8 cellular contexts compared by ENCODE assay signal in genomic region chr13:99981115-99982020, GRCh38. TPM values are rescaled to one million over a fixed set of nuclear protein-coding genes. Genes with fewer than 3 reads are reported as not detected.
DNase-seq lines count a peak whose midpoint lies in the region; ATAC-seq and TF ChIP-seq lines count a peak whose summit lies in the region.

Gene ZIC2, plus strand, starts transcription at chr13:99981784. Its CDS starts 281 bp downstream, at chr13:99982065.

- no peak for TF ChIP-seq RAD21 in HCT116 (IDR thresholded peaks at IDR 0.05; ENCODE audit: low read depth)

- H3K4me3 Mint-ChIP-seq in CD14-positive monocyte, result peak within 1 kb of the TSS; percentile 62 to 74
- H3K4me3 Mint-ChIP-seq in chondrocyte (ENCODE audit: unreplicated experiment), result peak within 1 kb of the TSS; percentile 95

- BruUV-seq in HCT116 (replicated peaks; lab: Mats Ljungman, UMichigan), result no TSS peak

- H3K27ac ChIP-seq in HCT116 (ENCODE audit: low read depth, low read length) (peak within 1 kb of the TSS; percentile 100), Peyer's patch (no peak within 1 kb of the TSS), lower lobe of right lung (no peak within 1 kb of the TSS)

- H3K4me1 Mint-ChIP-seq in CD14-positive monocyte (peaks cover 41% of the 10 kb centered on the region), chondrocyte (ENCODE audit: low read depth) (peaks cover 32% of the 10 kb centered on the region)

- no peaks in the 10 kb centered on the region for H3K9me2 ChIP-seq in HCT116 (ENCODE audit: insufficient read depth)

- H3K36me3 Mint-ChIP-seq in CD14-positive monocyte (peaks cover 9 to 14% of the 10 kb centered on the region in 2 donors), chondrocyte (ENCODE audit: low read depth) (peaks cover 19% of the 10 kb centered on the region)

- H3K27me3 ChIP-seq in HCT116 (ENCODE audit: insufficient read depth, low read length), result no peaks in the 10 kb centered on the region
- peaks cover 3 to 96% of the 10 kb centered on the region in 2 donors for H3K27me3 ChIP-seq in Peyer's patch
- peaks cover 98% of the 10 kb centered on the region for H3K27me3 ChIP-seq in lower lobe of right lung (ENCODE audit: low read depth)

- ATAC-seq in HCT116 (peak; percentile 68), lower lobe of right lung (peak; percentile 25 to 33), HG02763 (IDR thresholded peaks at IDR 0.05; ENCODE audit: unreplicated experiment) (no peak)

- H3K27ac Mint-ChIP-seq in CD14-positive monocyte, result no peak within 1 kb of the TSS
- peak within 1 kb of the TSS; percentile 99 for H3K27ac Mint-ChIP-seq in chondrocyte (ENCODE audit: unreplicated experiment)

- H3K9me3 Mint-ChIP-seq in CD14-positive monocyte, result peaks cover 0 to 52% (median 29%) of the 10 kb centered on the region in 7 donors
- no peaks in the 10 kb centered on the region for H3K9me3 Mint-ChIP-seq in chondrocyte (ENCODE audit: low read depth)

- H3K79me2 ChIP-seq in HCT116 (ENCODE audit: insufficient read depth, low read length), result peaks cover 32% of the 10 kb centered on the region

- CTCF ChIA-PET in HCT116 (lab: Charles Lee), result interaction anchor here (1.0 to 1.6 kb wide), 3 partner anchors 11 to 254 kb away, joined by 3 to 5 read pairs (median 5); no protein-coding TSS in a partner anchor

- no peaks in the 10 kb centered on the region for H3K9me3 ChIP-seq in HCT116 (ENCODE audit: control insufficient read depth in 1 of 2, insufficient read depth in 1 of 2, low read depth in 1 of 2, low read length in 2 of 2)
- peaks cover 0 to 28% (median 0%) of the 10 kb centered on the region in 4 donors for H3K9me3 ChIP-seq in Peyer's patch
- no peaks in the 10 kb centered on the region for H3K9me3 ChIP-seq in lower lobe of right lung

- peaks cover 74 to 94% (median 80%) of the 10 kb centered on the region in 3 donors for H3K27me3 Mint-ChIP-seq in CD14-positive monocyte (ENCODE audit: low read depth in 3 of 3)
- H3K27me3 Mint-ChIP-seq in chondrocyte (ENCODE audit: low read depth), result no peaks in the 10 kb centered on the region

- H4K20me1 ChIP-seq in HCT116 (ENCODE audit: insufficient read depth), result no peaks in the 10 kb centered on the region

- peak within 1 kb of the TSS; percentile 86 for H3K9ac ChIP-seq in HCT116 (ENCODE audit: low read length)

- H3K4me3 ChIP-seq in HCT116 (replicated peaks in 1 of 2; ENCODE audit: low read depth in 1 of 2, low read length in 2 of 2), result peak within 1 kb of the TSS; percentile 85 to 96
- peak within 1 kb of the TSS; percentile 22 to 62 (median 52) for H3K4me3 ChIP-seq in Peyer's patch
- peak within 1 kb of the TSS; percentile 49 for H3K4me3 ChIP-seq in lower lobe of right lung

- H3K36me3 ChIP-seq in HCT116 (ENCODE audit: control insufficient read depth in 1 of 2, insufficient read depth in 2 of 2, low read length in 2 of 2) (peaks cover 0 to 3% of the 10 kb centered on the region in 2 experiments; a peak in 2 of 4 replicates), Peyer's patch (no peaks in the 10 kb centered on the region), lower lobe of right lung (no peaks in the 10 kb centered on the region)

- H3K4me1 ChIP-seq in HCT116 (ENCODE audit: control insufficient read depth in 1 of 2, insufficient read depth in 2 of 2, low read length in 2 of 2) (peaks cover 15 to 28% of the 10 kb centered on the region in 2 experiments), Peyer's patch (peaks cover 5 to 47% (median 19%) of the 10 kb centered on the region in 4 donors), lower lobe of right lung (peaks cover 37% of the 10 kb centered on the region)

- H3K4me2 ChIP-seq in HCT116 (ENCODE audit: low read length), result peak within 1 kb of the TSS; percentile 99

- no peak within 1 kb of the TSS for H2AFZ ChIP-seq in HCT116 (ENCODE audit: low read depth, low read length, poor library complexity, severe bottlenecking)

- DNase-seq in CD14-positive monocyte (ENCODE audit: low spot score) (no peak), HCT116 (ENCODE audit: low read depth, low spot score) (peak; percentile 73), Peyer's patch (peak in 1 of 3 donors; percentile 60), chondrocyte (ENCODE audit: low spot score) (peak; percentile 95), lower lobe of right lung (no peak), NK-92 (lab: John Stamatoyannopoulos, UW; ENCODE audit: unreplicated experiment) (no peak), GM13976 (ENCODE audit: low spot score) (no peak)

- in situ Hi-C loops in GM13976 (cut with MboI; ENCODE audit: low sequenced_read_pairs, unreplicated experiment), result no loop called here

- RAD21 ChIA-PET in HCT116 (lab: Charles Lee; ENCODE audit: low non-redundant PET in 1 of 2, low total read pairs in 2 of 2, uncharacterized antibody in 2 of 2, unreplicated experiment in 2 of 2), result interaction anchor here in 1 of 2 experiments (0.8 kb wide), 1 partner anchor 63 kb away, joined by 3 read pairs; no protein-coding TSS in a partner anchor

- peak; percentile 75 for TF ChIP-seq POLR2A in HCT116 (IDR thresholded peaks at IDR 0.05; ENCODE audit: borderline replicate concordance, extremely low read depth, insufficient read depth, insufficient read length)
- no peak for TF ChIP-seq POLR2A in Peyer's patch (IDR thresholded peaks at IDR 0.05)

- TF ChIP-seq CTCF in CD14-positive monocyte (IDR thresholded peaks at IDR 0.05), result no peak
- TF ChIP-seq CTCF in HCT116 (IDR thresholded peaks at IDR 0.05 in 2 of 3, conservative IDR thresholded peaks at IDR 0.05 in 1 of 3; ENCODE audit: borderline replicate concordance in 1 of 3, insufficient read depth in 1 of 3, low read depth in 2 of 3, low read length in 2 of 3), result no peak
- TF ChIP-seq CTCF in Peyer's patch (IDR thresholded peaks at IDR 0.05), result no peak
- no peak for TF ChIP-seq CTCF in chondrocyte (IDR thresholded peaks at IDR 0.05)
- no peak for TF ChIP-seq CTCF in lower lobe of right lung (IDR thresholded peaks at IDR 0.05)
- no peak for TF ChIP-seq CTCF in GM13976 (IDR thresholded peaks at IDR 0.05; ENCODE audit: borderline replicate concordance, control extremely low read depth, extremely low read depth, insufficient read depth, missing control alignments)

- POLR2A ChIA-PET in HCT116 (lab: Charles Lee), result interaction anchor here (0.7 to 2.1 kb wide), 6 partner anchors 8 to 1904 kb away, joined by 3 to 21 read pairs (median 4); partner anchors contain the start of genes GGACT and ZIC5

- intact Hi-C loops in CD14-positive monocyte (cut with micrococcal nuclease) (no loop called here), HCT116 (cut with micrococcal nuclease) (no loop called here), lower lobe of right lung (cut with DNase I) (no loop called here)

TF ChIP-seq in HCT116, 20 proteins besides CTCF, POLR2A, EP300 and RAD21:
- TF ChIP-seq POLR2AphosphoS5 (IDR thresholded peaks at IDR 0.05; ENCODE audit: low read depth, low read length), result peak; percentile 82
- no peak for TF ChIP-seq FOSL1 (IDR thresholded peaks at IDR 0.05; ENCODE audit: low read depth)
- TF ChIP-seq CEBPB (IDR thresholded peaks at IDR 0.05; ENCODE audit: low read depth), result no peak
- peak; percentile 39 for TF ChIP-seq TCF7L2 (IDR thresholded peaks at IDR 0.05; ENCODE audit: borderline replicate concordance, extremely low read depth, insufficient read depth, insufficient read length)
- no peak for TF ChIP-seq ELF1 (IDR thresholded peaks at IDR 0.05; ENCODE audit: borderline replicate concordance, low read depth)

RNA-seq across cellular contexts. Expression of gene ZIC2, which starts in this region (rescaled TPM):
- not detected for polyA plus RNA-seq in CD14-positive monocyte
- 44.4 TPM for total RNA-seq in HCT116 (2021; ENCODE audit: unreplicated experiment)
- polyA plus RNA-seq in HCT116 (2012), result 15.1 and 15.3 TPM in 2 replicates
- not detected for total RNA-seq in Peyer's patch
- 26.4 to 55.8 TPM (median 30.6 TPM) in 3 replicates for total RNA-seq in chondrocyte
- total RNA-seq in lower lobe of right lung, result not detected

Comparison
In these comparisons a context has a peak if more than half of its experiments do, and no peak if none do; other contexts are left out.
1. RNA of gene ZIC2 (total RNA-seq): 44.4 TPM in HCT116 (single experiment) and 26.4 to 55.8 TPM in chondrocyte; not detected in Peyer's patch and not detected in lower lobe of right lung (single experiment); every median in the first group is over 10 times any median in the second.
2. Peak in ATAC-seq and H3K4me3 ChIP-seq in lower lobe of right lung; RNA of the gene not detected or under 1 TPM.
3. DNase-seq: peak in HCT116 (single experiment) and chondrocyte (single experiment); none in CD14-positive monocyte (single experiment), lower lobe of right lung (single experiment), NK-92 (single experiment) and GM13976 (single experiment).
4. Peak in every context shown above with its lines, with median percentiles within 50 percentile points of each other: H3K4me3 ChIP-seq.